Comparison of ENCODE assay signal across 2 cellular contexts in genomic region chr19:12802267-12803106, GRCh38.
TF ChIP-seq lines count a peak whose summit lies in the region.

No MANE protein-coding gene starts in this region.

TF ChIP-seq in endothelial cell of umbilical vein, 7 proteins besides CTCF, POLR2A, EP300 and RAD21:
- no peak for TF ChIP-seq POLR2AphosphoS5 (IDR thresholded peaks at IDR 0.05; ENCODE audit: insufficient read depth, low read depth, low read length)
- no peak for TF ChIP-seq JUN (IDR thresholded peaks at IDR 0.05; ENCODE audit: borderline replicate concordance, insufficient read depth, insufficient read length, low read depth)
- no peak for TF ChIP-seq GATA2 (IDR thresholded peaks at IDR 0.05; ENCODE audit: insufficient read depth, insufficient read length, low read depth, low read length)
- TF ChIP-seq FOS (IDR thresholded peaks at IDR 0.05; ENCODE audit: borderline replicate concordance, insufficient read depth, low read length), result no peak
- TF ChIP-seq MYC (IDR thresholded peaks at IDR 0.05; ENCODE audit: low read depth, low read length), result no peak
- TF ChIP-seq MAX (IDR thresholded peaks at IDR 0.05; ENCODE audit: insufficient read depth, insufficient read length), result no peak
- no peak for TF ChIP-seq EZH2 (IDR thresholded peaks at IDR 0.05; ENCODE audit: borderline replicate concordance, low read depth, low read length, severe bottlenecking)

TF ChIP-seq in neural cell, 6 proteins besides CTCF, POLR2A, EP300 and RAD21:
- no peak for TF ChIP-seq MXI1 (conservative IDR thresholded peaks at IDR 0.05; ENCODE audit: poor library complexity, severe bottlenecking)
- TF ChIP-seq SMC3 (conservative IDR thresholded peaks at IDR 0.05; ENCODE audit: poor library complexity), result no peak
- TF ChIP-seq TAF1 (IDR thresholded peaks at IDR 0.05; ENCODE audit: low read depth), result no peak
- TF ChIP-seq, protein P1, sequence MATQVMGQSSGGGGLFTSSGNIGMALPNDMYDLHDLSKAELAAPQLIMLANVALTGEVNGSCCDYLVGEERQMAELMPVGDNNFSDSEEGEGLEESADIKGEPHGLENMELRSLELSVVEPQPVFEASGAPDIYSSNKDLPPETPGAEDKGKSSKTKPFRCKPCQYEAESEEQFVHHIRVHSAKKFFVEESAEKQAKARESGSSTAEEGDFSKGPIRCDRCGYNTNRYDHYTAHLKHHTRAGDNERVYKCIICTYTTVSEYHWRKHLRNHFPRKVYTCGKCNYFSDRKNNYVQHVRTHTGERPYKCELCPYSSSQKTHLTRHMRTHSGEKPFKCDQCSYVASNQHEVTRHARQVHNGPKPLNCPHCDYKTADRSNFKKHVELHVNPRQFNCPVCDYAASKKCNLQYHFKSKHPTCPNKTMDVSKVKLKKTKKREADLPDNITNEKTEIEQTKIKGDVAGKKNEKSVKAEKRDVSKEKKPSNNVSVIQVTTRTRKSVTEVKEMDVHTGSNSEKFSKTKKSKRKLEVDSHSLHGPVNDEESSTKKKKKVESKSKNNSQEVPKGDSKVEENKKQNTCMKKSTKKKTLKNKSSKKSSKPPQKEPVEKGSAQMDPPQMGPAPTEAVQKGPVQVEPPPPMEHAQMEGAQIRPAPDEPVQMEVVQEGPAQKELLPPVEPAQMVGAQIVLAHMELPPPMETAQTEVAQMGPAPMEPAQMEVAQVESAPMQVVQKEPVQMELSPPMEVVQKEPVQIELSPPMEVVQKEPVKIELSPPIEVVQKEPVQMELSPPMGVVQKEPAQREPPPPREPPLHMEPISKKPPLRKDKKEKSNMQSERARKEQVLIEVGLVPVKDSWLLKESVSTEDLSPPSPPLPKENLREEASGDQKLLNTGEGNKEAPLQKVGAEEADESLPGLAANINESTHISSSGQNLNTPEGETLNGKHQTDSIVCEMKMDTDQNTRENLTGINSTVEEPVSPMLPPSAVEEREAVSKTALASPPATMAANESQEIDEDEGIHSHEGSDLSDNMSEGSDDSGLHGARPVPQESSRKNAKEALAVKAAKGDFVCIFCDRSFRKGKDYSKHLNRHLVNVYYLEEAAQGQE (IDR thresholded peaks at IDR 0.05; ENCODE audit: borderline replicate concordance), result no peak
- TF ChIP-seq POLR2AphosphoS5 (IDR thresholded peaks at IDR 0.05), result no peak
- TF ChIP-seq EZH2 (IDR thresholded peaks at IDR 0.05; ENCODE audit: borderline replicate concordance, insufficient read depth, low read length, poor library complexity, severe bottlenecking), result no peak
